11 cellular contexts compared by ENCODE assay signal in genomic region chr19:4988770-4989251, GRCh38. TPM values are rescaled to one million over a fixed set of nuclear protein-coding genes. Genes with fewer than 3 reads are reported as not detected.
DNase-seq lines count a peak whose midpoint lies in the region; ATAC-seq, FAIRE-seq and TF ChIP-seq lines count a peak whose summit lies in the region.
"Had no signal": no experiment of that assay in that cellular context is flagged by ENCODE, and none has a peak within 500 bp of the region (broad histone marks: within the 10 kb centered on the region; RNA-seq: fewer than 3 reads in every experiment).

No MANE protein-coding gene starts in this region.

- H3K9me3 ChIP-seq in Panc1 (ENCODE audit: control insufficient read depth, insufficient read depth, low read depth, low read length) (no peaks in the 10 kb centered on the region), neural progenitor cell (ENCODE audit: low read depth) (no peaks in the 10 kb centered on the region), small intestine (ENCODE audit: control insufficient read depth, low read depth) (no peaks in the 10 kb centered on the region)

- in situ Hi-C loops in Panc1 (cut with HindIII; ENCODE audit: low pct_unique_long_range_greater_than_20kb, low sequenced_read_pairs): no loop called here

- no TSS peak for BruUV-seq in Panc1 (replicated peaks; lab: Mats Ljungman, UMichigan)

- H3K4me3 Mint-ChIP-seq in neural progenitor cell: no peak overlapping the region
- H3K4me3 Mint-ChIP-seq in endothelial cell (ENCODE audit: unreplicated experiment): no peak overlapping the region

- H3K9me3 Mint-ChIP-seq in neural progenitor cell: peaks cover 2% of the 10 kb centered on the region
- no peaks in the 10 kb centered on the region for H3K9me3 Mint-ChIP-seq in endothelial cell (ENCODE audit: unreplicated experiment)

- no peak for TF ChIP-seq CTCF in Panc1 (IDR thresholded peaks at IDR 0.05)
- no peak for TF ChIP-seq CTCF in fibroblast of the aortic adventitia (IDR thresholded peaks at IDR 0.05; ENCODE audit: insufficient read depth, low read length)
- no peak for TF ChIP-seq CTCF in neural progenitor cell (IDR thresholded peaks at IDR 0.05)
- TF ChIP-seq CTCF in endothelial cell (IDR thresholded peaks at IDR 0.05; ENCODE audit: unreplicated experiment): no peak

- intact Hi-C loops in Panc1 (cut with micrococcal nuclease; ENCODE audit: unreplicated experiment): no loop called here

- H3K4me1 Mint-ChIP-seq in neural progenitor cell (peaks cover 58% of the 10 kb centered on the region), endothelial cell (ENCODE audit: unreplicated experiment) (peaks cover 14% of the 10 kb centered on the region)

- H3K27ac Mint-ChIP-seq in neural progenitor cell (peak overlapping the region; percentile 83), endothelial cell (ENCODE audit: unreplicated experiment) (no peak overlapping the region)

- H4K20me1 ChIP-seq in neural progenitor cell (ENCODE audit: low read depth): peaks cover 100% of the 10 kb centered on the region

- no peaks in the 10 kb centered on the region for H3F3A ChIP-seq in neural progenitor cell (ENCODE audit: low read depth)

- H3K27me3 Mint-ChIP-seq in neural progenitor cell (ENCODE audit: insufficient read depth, low read depth): peaks cover 3% of the 10 kb centered on the region
- no peaks in the 10 kb centered on the region for H3K27me3 Mint-ChIP-seq in endothelial cell (ENCODE audit: unreplicated experiment)

- H3K4me1 ChIP-seq in Panc1 (ENCODE audit: control insufficient read depth, insufficient read depth, low read length): no peaks in the 10 kb centered on the region
- peaks cover 19% of the 10 kb centered on the region for H3K4me1 ChIP-seq in neural progenitor cell
- peaks cover 0 to 5% of the 10 kb centered on the region in 2 donors for H3K4me1 ChIP-seq in small intestine (ENCODE audit: control insufficient read depth in 2 of 2, insufficient read depth in 1 of 2, low read depth in 1 of 2, low read length in 1 of 2)

- H3K36me3 ChIP-seq in Panc1 (ENCODE audit: control insufficient read depth, insufficient read depth, low read length) (no peaks in the 10 kb centered on the region), neural progenitor cell (no peaks in the 10 kb centered on the region), small intestine (ENCODE audit: control insufficient read depth in 2 of 2, insufficient read depth in 2 of 2, low read length in 2 of 2) (peaks cover 0 to 4% of the 10 kb centered on the region in 2 donors)

- CTCF ChIA-PET in Panc1 (lab: Charles Lee): no interaction called here

- 67 to 81% (median 78%) methylated on average over 13 of the region's 13 CpGs for WGBS in small intestine, 3 donors

- H3K79me2 ChIP-seq in neural progenitor cell (ENCODE audit: low read depth): peaks cover 98% of the 10 kb centered on the region

- no peak for TF ChIP-seq POLR2A in GM12891 (IDR thresholded peaks at IDR 0.05; ENCODE audit: low read depth, low read length)

- peaks cover 10% of the 10 kb centered on the region for H3K36me3 Mint-ChIP-seq in neural progenitor cell
- H3K36me3 Mint-ChIP-seq in endothelial cell (ENCODE audit: low read depth, unreplicated experiment): peaks cover 3% of the 10 kb centered on the region

- POLR2A ChIA-PET in Panc1 (lab: Charles Lee): no interaction called here

- H3K4me3 ChIP-seq in Panc1 (ENCODE audit: low read depth in 2 of 2, low read length in 2 of 2) (no peak overlapping the region), fibroblast of the aortic adventitia (ENCODE audit: low read depth, low read length) (peak overlapping the region; percentile 17), neural progenitor cell (no peak overlapping the region), small intestine (ENCODE audit: low read depth in 1 of 2, low read length in 2 of 2) (no peak overlapping the region)

- FAIRE-seq in GM12891 (lab: Jason Lieb, UNC) (no peak), small intestine (lab: Jason Lieb, UNC) (no peak)

- no peak overlapping the region for H3K9ac ChIP-seq in neural progenitor cell

- no peaks in the 10 kb centered on the region for H3K27me3 ChIP-seq in Panc1 (ENCODE audit: control insufficient read depth, insufficient read depth, low read length)
- H3K27me3 ChIP-seq in neural progenitor cell: no peaks in the 10 kb centered on the region
- no peaks in the 10 kb centered on the region for H3K27me3 ChIP-seq in small intestine (ENCODE audit: control insufficient read depth in 2 of 2, insufficient read depth in 2 of 2, low read length in 2 of 2)

- H2AFZ ChIP-seq in neural progenitor cell (replicated peaks): no peak overlapping the region

- H3K27ac ChIP-seq in Panc1 (ENCODE audit: low read length) (no peak overlapping the region), neural progenitor cell (no peak overlapping the region), small intestine (ENCODE audit: low read depth in 1 of 2, low read length in 1 of 2) (peak overlapping the region in 1 of 2 donors; percentile 62)

- DNase-seq in Ammon's horn (ENCODE audit: low spot score): peak; percentile 22
- DNase-seq in Panc1 (ENCODE audit: low read depth, low spot score): no peak
- peak; percentile 80 for DNase-seq in fibroblast of the aortic adventitia (ENCODE audit: low read depth)
- DNase-seq in neural progenitor cell (ENCODE audit: low spot score): no peak
- no peak for DNase-seq in endothelial cell (ENCODE audit: low spot score)
- DNase-seq in GM12891 (ENCODE audit: insufficient read length, low spot score): no peak
- no peak for DNase-seq in NCI-H1105 treated with DMSO at 0.1 percent for 48 hours (lab: John Stamatoyannopoulos, UW)
- DNase-seq in small intestine: no peak
- DNase-seq: DMS 273 treated with DMSO at 0.1 percent for 48 hours, foreskin melanocyte, NCI-H526 had no signal

- H3K4me2 ChIP-seq in neural progenitor cell: no peak overlapping the region

- ATAC-seq in Panc1: peak; percentile 74

TF ChIP-seq in GM12891, 5 proteins besides CTCF, POLR2A, EP300 and RAD21:
- TF ChIP-seq PAX5 (IDR thresholded peaks at IDR 0.05; ENCODE audit: insufficient read depth, low read length, severe bottlenecking) (no peak), POLR2AphosphoS5 (IDR thresholded peaks at IDR 0.05; ENCODE audit: low read depth, low read length) (no peak)
TF ChIP-seq in GM12891: peak in this region for 0.

RNA-seq across cellular contexts. Expression of gene KDM4B, which starts 19.9 kb away (rescaled TPM):
- total RNA-seq in Panc1 (2021; ENCODE audit: unreplicated experiment) (18.4 TPM), fibroblast of the aortic adventitia (ENCODE audit: low replicate concordance) (13.5 and 17.3 TPM in 2 replicates), neural progenitor cell (ENCODE audit: low replicate concordance) (16.0 and 45.1 TPM in 2 replicates), endothelial cell (ENCODE audit: unreplicated experiment) (42.4 TPM)
- 27.4 TPM for polyA plus RNA-seq in Panc1 (2012; ENCODE audit: insufficient read length)
- 30.6 TPM for polyA plus RNA-seq in GM12891 (2012; ENCODE audit: low read depth, missing spikeins)
- polyA plus RNA-seq in small intestine: 10 to 100 TPM in 1 of 3 donors, 1 to 10 TPM in 2; 8.1 to 11.4 (median 9.8) TPM

Comparison
In these comparisons a context has a peak if more than half of its experiments do, and no peak if none do; other contexts are left out.
1. DNase-seq: peak in Ammon's horn (single experiment) and fibroblast of the aortic adventitia (single experiment); none in Panc1 (single experiment), neural progenitor cell (single experiment), endothelial cell (single experiment), GM12891 (single experiment), NCI-H1105 treated with DMSO at 0.1 percent for 48 hours (single experiment) and small intestine (single experiment).